ENCODE assay signal across 8 cellular contexts in genomic region chr1:68496680-68497357, GRCh38.
DNase-seq lines count a peak whose midpoint lies in the region; ATAC-seq and TF ChIP-seq lines count a peak whose summit lies in the region.

DEPDC1 (minus strand) TSS chr1:68497082; CDS start chr1:68496999, 83 bp downstream.

- H3K9me3 ChIP-seq in WERI-Rb-1 (ENCODE audit: severe bottlenecking): no peaks in the 10 kb centered on the region

- H3K27ac ChIP-seq in WERI-Rb-1 (peak within 1 kb of the TSS; percentile 95), caudate nucleus (ENCODE audit: low read depth, low read length) (no peak within 1 kb of the TSS)

- in situ Hi-C loops in ACHN (cut with HindIII; ENCODE audit: low pct_ligation_motif_present, low pct_unique_long_range_greater_than_20kb, low sequenced_read_pairs): no loop called here

- ATAC-seq in GM18868 (IDR thresholded peaks at IDR 0.05; ENCODE audit: unreplicated experiment): peak; percentile 93
- peak; percentile 92 for ATAC-seq in HG03103 (IDR thresholded peaks at IDR 0.05; ENCODE audit: low read depth, unreplicated experiment)

- H3K36me3 ChIP-seq in WERI-Rb-1: peaks cover 30% of the 10 kb centered on the region

- no peak for TF ChIP-seq CTCF in WERI-Rb-1 (IDR thresholded peaks at IDR 0.05; ENCODE audit: low read depth, low read length)

- DNase-seq in ACHN (peak; percentile 94), NCI-H2171 treated with DMSO at 0.1 percent for 48 hours (lab: John Stamatoyannopoulos, UW) (peak; percentile 92), WERI-Rb-1 (peak; percentile 97), caudate nucleus (lab: John Stamatoyannopoulos, UW) (peak; percentile 9 to 94 (median 82)), iris pigment epithelial cell (ENCODE audit: low read depth) (peak; percentile 94)
- DNase-seq in stimulated activated CD4-positive, alpha-beta T cell treated with anti-CD3 and anti-CD28 coated beads, Interleukin-12 subunit alpha, Interleukin-12 subunit beta, amount 100 ng/mL, for 4 hours: peak; percentile 64

- H3K27me3 ChIP-seq in WERI-Rb-1 (ENCODE audit: insufficient read depth, low read depth, severe bottlenecking): no peaks in the 10 kb centered on the region

- peak within 1 kb of the TSS; percentile 100 for H3K4me3 ChIP-seq in WERI-Rb-1 (ENCODE audit: low read depth, low read length)
